16 cellular contexts compared by ENCODE assay signal in genomic region chr2:181789827-181790448, GRCh38.
DNase-seq lines count a peak whose midpoint lies in the region; ATAC-seq and TF ChIP-seq lines count a peak whose summit lies in the region.
"Had no signal": no experiment of that assay in that cellular context is flagged by ENCODE, and none has a peak within 500 bp of the region (broad histone marks: within the 10 kb centered on the region; RNA-seq: fewer than 3 reads in every experiment).

No MANE protein-coding gene starts in this region.

- 80 to 86% methylated on average over 1 to 2 of the region's 4 CpGs for WGBS in mesodermal cell (ENCODE audit: insufficient coverage in 2 of 2), 2 experiments

- DNase-seq in RWPE2 (ENCODE audit: low spot score) (no peak), NOMO-1 treated with DMSO at 0.1 percent for 48 hours (lab: John Stamatoyannopoulos, UW; ENCODE audit: unreplicated experiment) (no peak), globus pallidus (ENCODE audit: low spot score) (no peak)
- no peak for DNase-seq in stimulated activated CD4-positive, alpha-beta T cell treated with anti-CD3 and anti-CD28 coated beads, Interleukin-2, amount 100 ng/mL, for 24 hours
- DNase-seq: activated effector memory CD4-positive, alpha-beta T cell treated with Interleukin-2 at 50 U/mL for 16 hours; NCI-H1417; nucleus accumbens; stimulated activated naive CD8-positive, alpha-beta T cell treated with anti-CD3 and anti-CD28 coated beads, Interleukin-15, Interleukin-2, amounts not matched to agents 100 U/mL and 50 U/mL, for 24 hours; T-helper 17 cell had no signal

- H3K4me3 ChIP-seq in RWPE2 (ENCODE audit: severe bottlenecking), result no peak overlapping the region
- H3K4me3 ChIP-seq in mesodermal cell (ENCODE audit: extremely low read depth, insufficient read depth, low read length, poor library complexity, severe bottlenecking), result no peak overlapping the region
- H3K4me3 ChIP-seq: BLaER1 treated with 17β-estradiol and CSF1 and Interleukin-3, amounts not matched to agents 10 nM and 100 nM; K562; skin epidermis had no signal

- H3K27me3 ChIP-seq in RWPE2 (ENCODE audit: insufficient read depth, poor library complexity, severe bottlenecking), result no peaks in the 10 kb centered on the region
- H3K27me3 ChIP-seq: BLaER1 treated with 17β-estradiol and CSF1 and Interleukin-3, amounts not matched to agents 10 nM and 100 nM had no signal

- H3K9me3 ChIP-seq in RWPE2 (ENCODE audit: severe bottlenecking), result no peaks in the 10 kb centered on the region
- peaks cover 7% of the 10 kb centered on the region for H3K9me3 ChIP-seq in mesodermal cell (ENCODE audit: control insufficient read depth, low read length)

- H3K4me1 ChIP-seq in RWPE2 (ENCODE audit: insufficient read depth, poor library complexity, severe bottlenecking) (peaks cover 58% of the 10 kb centered on the region), mesodermal cell (ENCODE audit: control insufficient read depth, insufficient read depth, low read length, poor library complexity, severe bottlenecking) (peaks cover 31% of the 10 kb centered on the region)

- ATAC-seq in GM19025 (IDR thresholded peaks at IDR 0.05; ENCODE audit: low read depth, unreplicated experiment), result peak; percentile 29
- ATAC-seq in HG02642 (IDR thresholded peaks at IDR 0.05; ENCODE audit: poor library complexity, unreplicated experiment), result peak; percentile 41
- no peak for ATAC-seq in RWPE2 (ENCODE audit: low read depth)
- ATAC-seq in activated CD4-positive, CD25-positive, alpha-beta regulatory T cell treated with anti-CD3 and anti-CD28 coated beads, Interleukin-2, amount 50 U/mL, for 24 hours, result no peak
- ATAC-seq: T-helper 17 cell had no signal

- peak overlapping the region; percentile 92 for H3K27ac ChIP-seq in RWPE2 (ENCODE audit: poor library complexity, severe bottlenecking)
- peak overlapping the region; percentile 78 for H3K27ac ChIP-seq in mesodermal cell (ENCODE audit: low read depth, low read length, severe bottlenecking)

- no peak for TF ChIP-seq CTCF in RWPE2 (IDR thresholded peaks at IDR 0.05; ENCODE audit: poor library complexity, severe bottlenecking)

- H3K36me3 ChIP-seq in RWPE2 (ENCODE audit: low read depth) (no peaks in the 10 kb centered on the region), mesodermal cell (ENCODE audit: control insufficient read depth, insufficient read depth, low read length) (no peaks in the 10 kb centered on the region)
- H3K36me3 ChIP-seq: BLaER1 treated with 17β-estradiol and CSF1 and Interleukin-3, amounts not matched to agents 10 nM and 100 nM had no signal

Comparison
In these comparisons a context has a peak if more than half of its experiments do, and no peak if none do; other contexts are left out.
1. ATAC-seq: peak in GM19025 (single experiment) and HG02642 (single experiment); none in RWPE2 (single experiment) and activated CD4-positive, CD25-positive, alpha-beta regulatory T cell treated with anti-CD3 and anti-CD28 coated beads, Interleukin-2, amount 50 U/mL, for 24 hours (0 of 2).